Comparison of ENCODE assay signal across 17 cellular contexts in the genomic region with DNA sequence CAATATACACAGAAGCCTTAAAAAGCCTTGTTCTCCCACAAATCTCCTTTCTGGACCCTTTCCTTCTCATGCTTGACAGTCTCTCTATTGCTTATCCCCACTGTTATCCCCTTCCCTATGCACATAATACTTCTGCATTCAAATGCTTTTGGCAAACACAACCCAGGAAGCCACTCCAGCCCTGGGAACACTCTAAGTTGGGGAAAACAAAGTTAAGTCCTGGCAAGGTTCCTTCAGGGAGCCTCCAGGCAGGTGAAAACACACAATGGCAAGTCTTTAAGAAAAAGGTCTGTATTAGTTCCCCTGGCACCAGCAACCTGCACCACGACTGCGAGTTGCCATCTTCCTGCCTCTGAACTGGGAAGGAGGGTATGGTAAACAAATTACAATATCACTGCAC. TPM values are rescaled to one million over a fixed set of nuclear protein-coding genes. Genes with fewer than 3 reads are reported as not detected.
A peak's percentile ranks its signal among the peaks of the same experiment; 100 is the strongest.
DNase-seq lines count a peak whose midpoint lies in the region; ATAC-seq and TF ChIP-seq lines count a peak whose summit lies in the region.
"Had no signal": no experiment of that assay in that cellular context is flagged by ENCODE, and none has a peak within 500 bp of the region (broad histone marks: within the 10 kb centered on the region; RNA-seq: fewer than 3 reads in every experiment).

No MANE protein-coding gene starts in this region.

- no peak overlapping the region for H3K27ac ChIP-seq in endodermal cell (ENCODE audit: low read depth, low read length)
- peak overlapping the region; percentile 20 for H3K27ac ChIP-seq in lower lobe of right lung

- no peak overlapping the region for H3K4me3 Mint-ChIP-seq in endodermal cell
- H3K4me3 Mint-ChIP-seq in stimulated activated effector memory CD8-positive, alpha-beta T cell treated with anti-CD3 and anti-CD28 coated beads, Interleukin-12 subunit alpha, Interleukin-12 subunit beta, amount 100 ng/mL, for 72 hours: no peak overlapping the region
- H3K4me3 Mint-ChIP-seq: GM23338, H9 had no signal

- no peak for DNase-seq in endodermal cell
- no peak for DNase-seq in lower lobe of right lung
- no peak for DNase-seq in stimulated activated effector memory CD8-positive, alpha-beta T cell treated with anti-CD3 and anti-CD28 coated beads, Interleukin-12 subunit alpha, Interleukin-12 subunit beta, amount 100 ng/mL, for 72 hours (ENCODE audit: low spot score in 2 of 2)
- no peak for DNase-seq in DMS 273 treated with DMSO at 0.1 percent for 48 hours (lab: John Stamatoyannopoulos, UW)
- DNase-seq in NCI-H446 (lab: John Stamatoyannopoulos, UW): no peak
- DNase-seq in activated effector memory CD4-positive, alpha-beta T cell treated with Interleukin-2 at 50 U/mL for 16 hours: no peak
- DNase-seq in activated naive CD4-positive, alpha-beta T cell treated with anti-CD3 and anti-CD28 coated beads, Interleukin-2, amount 50 U/mL, for 72 hours (ENCODE audit: low spot score in 2 of 2): no peak
- DNase-seq: C1 segment of cervical spinal cord; Caco-2; CD4-positive, alpha-beta memory T cell; DMS79; EL; GDM1; H9 had no signal

- H3K27me3 ChIP-seq in endodermal cell (ENCODE audit: control insufficient read depth, insufficient read depth, low read length, poor library complexity, severe bottlenecking) (no peaks in the 10 kb centered on the region), lower lobe of right lung (ENCODE audit: low read depth) (no peaks in the 10 kb centered on the region)

- TF ChIP-seq CTCF in endodermal cell (conservative IDR thresholded peaks at IDR 0.05) (no peak), lower lobe of right lung (IDR thresholded peaks at IDR 0.05) (no peak)

- H3K9ac ChIP-seq in endodermal cell (ENCODE audit: extremely low read depth, low read length, poor library complexity, severe bottlenecking): no peak overlapping the region

- H3K9me3 ChIP-seq in endodermal cell (ENCODE audit: control insufficient read depth, low read length) (peaks cover 66% of the 10 kb centered on the region), lower lobe of right lung (no peaks in the 10 kb centered on the region)

- H3K36me3 ChIP-seq in endodermal cell (ENCODE audit: control insufficient read depth, insufficient read depth, low read length) (peaks cover 74% of the 10 kb centered on the region), lower lobe of right lung (peaks cover 41% of the 10 kb centered on the region)

- H3K36me3 Mint-ChIP-seq in endodermal cell (ENCODE audit: low read depth): peaks cover 88% of the 10 kb centered on the region
- H3K36me3 Mint-ChIP-seq in stimulated activated effector memory CD8-positive, alpha-beta T cell treated with anti-CD3 and anti-CD28 coated beads, Interleukin-12 subunit alpha, Interleukin-12 subunit beta, amount 100 ng/mL, for 72 hours: peaks cover 71% of the 10 kb centered on the region
- H3K36me3 Mint-ChIP-seq in activated naive CD4-positive, alpha-beta T cell treated with anti-CD3 and anti-CD28 coated beads, Interleukin-2, amount 50 U/mL, for 72 hours: peaks cover 35 to 65% of the 10 kb centered on the region in 2 donors

- H3K4me1 ChIP-seq in endodermal cell (ENCODE audit: control insufficient read depth, insufficient read depth, low read length) (no peaks in the 10 kb centered on the region), lower lobe of right lung (no peaks in the 10 kb centered on the region)
- H3K4me1 ChIP-seq: Caco-2 had no signal

- no peak overlapping the region for H3K27ac Mint-ChIP-seq in endodermal cell
- peak overlapping the region; percentile 35 for H3K27ac Mint-ChIP-seq in stimulated activated effector memory CD8-positive, alpha-beta T cell treated with anti-CD3 and anti-CD28 coated beads, Interleukin-12 subunit alpha, Interleukin-12 subunit beta, amount 100 ng/mL, for 72 hours
- H3K27ac Mint-ChIP-seq in activated naive CD4-positive, alpha-beta T cell treated with anti-CD3 and anti-CD28 coated beads, Interleukin-2, amount 50 U/mL, for 72 hours: peak overlapping the region in 1 of 2 donors; percentile 18
- H3K27ac Mint-ChIP-seq: GM23338, H9 had no signal

- intact Hi-C loops in lower lobe of right lung (cut with DNase I): no loop called here

- ATAC-seq in lower lobe of right lung: peak; percentile 55 to 91
- no peak for ATAC-seq in stimulated activated effector memory CD8-positive, alpha-beta T cell treated with anti-CD3 and anti-CD28 coated beads, Interleukin-12 subunit alpha, Interleukin-12 subunit beta, amount 100 ng/mL, for 72 hours
- no peak for ATAC-seq in activated naive CD4-positive, alpha-beta T cell treated with anti-CD3 and anti-CD28 coated beads, Interleukin-2, amount 50 U/mL, for 72 hours
- ATAC-seq: GM12878, GM23338, HCT116 had no signal

- peak overlapping the region; percentile 3 for H3K4me3 ChIP-seq in endodermal cell (ENCODE audit: low read length)
- no peak overlapping the region for H3K4me3 ChIP-seq in lower lobe of right lung
- H3K4me3 ChIP-seq: GM12878, GM23338 had no signal

- peaks cover 85% of the 10 kb centered on the region for H3K9me3 Mint-ChIP-seq in endodermal cell
- H3K9me3 Mint-ChIP-seq in stimulated activated effector memory CD8-positive, alpha-beta T cell treated with anti-CD3 and anti-CD28 coated beads, Interleukin-12 subunit alpha, Interleukin-12 subunit beta, amount 100 ng/mL, for 72 hours: peaks cover 9% of the 10 kb centered on the region
- peaks cover 15 to 29% of the 10 kb centered on the region in 2 donors for H3K9me3 Mint-ChIP-seq in activated naive CD4-positive, alpha-beta T cell treated with anti-CD3 and anti-CD28 coated beads, Interleukin-2, amount 50 U/mL, for 72 hours

- no peaks in the 10 kb centered on the region for H3K4me1 Mint-ChIP-seq in endodermal cell
- H3K4me1 Mint-ChIP-seq in stimulated activated effector memory CD8-positive, alpha-beta T cell treated with anti-CD3 and anti-CD28 coated beads, Interleukin-12 subunit alpha, Interleukin-12 subunit beta, amount 100 ng/mL, for 72 hours: peaks cover 13% of the 10 kb centered on the region
- H3K4me1 Mint-ChIP-seq: GM23338, H9 had no signal

- 93% methylated on average over 2 of the region's 2 CpGs; no CpG with 5 or more reads in 1 of the 2 experiments for WGBS in endodermal cell (ENCODE audit: insufficient coverage in 1 of 2, insufficient read length in 1 of 2), 2 experiments

- H3K27me3 Mint-ChIP-seq in endodermal cell (ENCODE audit: insufficient read depth): peaks cover 3% of the 10 kb centered on the region
- H3K27me3 Mint-ChIP-seq: CD4-positive, alpha-beta memory T cell had no signal

RNA-seq across cellular contexts. Expression of gene GANC, which starts 19.7 kb away (rescaled TPM):
- total RNA-seq in endodermal cell (10 to 100 TPM; 13.8 to 17.1 TPM), lower lobe of right lung (122 TPM)
- polyA plus RNA-seq in endodermal cell (2013, experiment 1 of 2): 15.7 TPM
- 14.3 TPM for polyA plus RNA-seq in endodermal cell (2013, experiment 2 of 2)
- 10 to 100 TPM; 25.0 to 32.4 TPM for total RNA-seq in activated naive CD4-positive, alpha-beta T cell treated with anti-CD3 and anti-CD28 coated beads, Interleukin-2, amount 50 U/mL, for 72 hours

RNA-seq across cellular contexts. Expression of gene TMEM87A, which starts 19.9 kb away (rescaled TPM):
- total RNA-seq in endodermal cell: 10 to 100 TPM; 33.7 to 37.4 TPM
- polyA plus RNA-seq in endodermal cell (2013, experiment 1 of 2): 38.8 TPM
- 37.3 TPM for polyA plus RNA-seq in endodermal cell (2013, experiment 2 of 2)
- total RNA-seq in lower lobe of right lung: 129 TPM
- total RNA-seq in activated naive CD4-positive, alpha-beta T cell treated with anti-CD3 and anti-CD28 coated beads, Interleukin-2, amount 50 U/mL, for 72 hours: 10 to 100 TPM; 35.9 to 45.2 TPM

RNA-seq across cellular contexts. Expression of gene VPS39, which starts 45.2 kb away (rescaled TPM):
- total RNA-seq in endodermal cell (10 to 100 TPM; 60.4 to 69.8 TPM), lower lobe of right lung (79.9 TPM)
- 45.9 TPM for polyA plus RNA-seq in endodermal cell (2013, experiment 1 of 2)
- 39.6 TPM for polyA plus RNA-seq in endodermal cell (2013, experiment 2 of 2)
- 10 to 100 TPM; 55.2 to 90.7 TPM for total RNA-seq in activated naive CD4-positive, alpha-beta T cell treated with anti-CD3 and anti-CD28 coated beads, Interleukin-2, amount 50 U/mL, for 72 hours

Comparison
In these comparisons a context has a peak if more than half of its experiments do, and no peak if none do; other contexts are left out.
1. ATAC-seq: peak in lower lobe of right lung (2 of 2); none in stimulated activated effector memory CD8-positive, alpha-beta T cell treated with anti-CD3 and anti-CD28 coated beads, Interleukin-12 subunit alpha, Interleukin-12 subunit beta, amount 100 ng/mL, for 72 hours (single experiment) and activated naive CD4-positive, alpha-beta T cell treated with anti-CD3 and anti-CD28 coated beads, Interleukin-2, amount 50 U/mL, for 72 hours (0 of 2).